In the genomic region with DNA sequence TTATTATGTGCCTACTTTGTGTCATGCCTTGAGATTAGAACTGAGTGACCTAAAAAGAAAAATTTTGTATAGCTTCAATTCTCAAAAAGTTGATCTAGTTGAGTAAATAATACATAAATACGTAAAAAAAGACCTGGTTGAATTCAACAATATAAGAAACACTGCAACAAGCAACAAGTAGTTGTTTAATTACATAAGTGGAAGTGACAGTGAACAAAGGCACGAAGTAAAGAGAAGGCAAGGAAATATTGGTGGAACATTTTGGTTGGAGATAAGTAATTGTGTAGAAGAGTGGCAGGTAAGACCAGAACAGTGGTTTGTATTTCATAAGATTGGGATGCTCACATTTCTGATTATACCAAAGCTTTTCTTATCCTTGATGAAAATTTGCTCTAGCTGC, we compare ENCODE assay signal across 19 cellular contexts. TPM values are rescaled to one million over a fixed set of nuclear protein-coding genes. Genes with fewer than 3 reads are reported as not detected.
DNase-seq lines count a peak whose midpoint lies in the region; ATAC-seq and TF ChIP-seq lines count a peak whose summit lies in the region.
"Had no signal": no experiment of that assay in that cellular context is flagged by ENCODE, and none has a peak within 500 bp of the region (broad histone marks: within the 10 kb centered on the region; RNA-seq: fewer than 3 reads in every experiment).

No MANE protein-coding gene starts in this region.

- peak overlapping the region; percentile 42 for H3K27ac ChIP-seq in ACC112 (ENCODE audit: low read depth, low read length)
- no peak overlapping the region for H3K27ac ChIP-seq in HEK293 (ENCODE audit: extremely low read depth, low read depth, low read length)
- peak overlapping the region; percentile 100 for H3K27ac ChIP-seq in Panc1 (ENCODE audit: low read length)
- peak overlapping the region; percentile 93 for H3K27ac ChIP-seq in psoas muscle
- no peak overlapping the region for H3K27ac ChIP-seq in ascending aorta

- H3K79me2 ChIP-seq in ACC112 (ENCODE audit: control insufficient read depth, insufficient read depth, low read length, unreplicated experiment), result no peaks in the 10 kb centered on the region

- no peaks in the 10 kb centered on the region for H3K36me3 ChIP-seq in ACC112 (ENCODE audit: insufficient read depth, low read length)
- H3K36me3 ChIP-seq in HEK293 (ENCODE audit: control insufficient read depth in 2 of 2, insufficient read depth in 1 of 2, low read length in 2 of 2), result no peaks in the 10 kb centered on the region
- no peaks in the 10 kb centered on the region for H3K36me3 ChIP-seq in Panc1 (ENCODE audit: control insufficient read depth, insufficient read depth, low read length)
- no peaks in the 10 kb centered on the region for H3K36me3 ChIP-seq in psoas muscle (ENCODE audit: insufficient read depth in 1 of 2, low read depth in 1 of 2)
- H3K36me3 ChIP-seq in ascending aorta, result no peaks in the 10 kb centered on the region
- H3K36me3 ChIP-seq: BE2C had no signal

- 83 to 96% (median 87%) methylated on average over 2 of the region's 2 CpGs for WGBS in psoas muscle, 3 donors

- no peaks in the 10 kb centered on the region for H3K9me3 ChIP-seq in HEK293 (ENCODE audit: control insufficient read depth, insufficient read depth, low read depth, low read length)
- H3K9me3 ChIP-seq in Panc1 (ENCODE audit: control insufficient read depth, insufficient read depth, low read depth, low read length), result no peaks in the 10 kb centered on the region
- H3K9me3 ChIP-seq in psoas muscle, result no peaks in the 10 kb centered on the region
- no peaks in the 10 kb centered on the region for H3K9me3 ChIP-seq in ascending aorta
- H3K9me3 ChIP-seq: BE2C had no signal

- H3K27me3 ChIP-seq in ACC112 (ENCODE audit: insufficient read depth, low read length) (no peaks in the 10 kb centered on the region), Panc1 (ENCODE audit: control insufficient read depth, insufficient read depth, low read length) (no peaks in the 10 kb centered on the region), psoas muscle (ENCODE audit: insufficient read depth in 3 of 3, low read length in 2 of 3) (no peaks in the 10 kb centered on the region), ascending aorta (no peaks in the 10 kb centered on the region)
- H3K27me3 ChIP-seq: BE2C had no signal

- H2AFZ ChIP-seq in ACC112 (ENCODE audit: low read length, unreplicated experiment), result peak overlapping the region; percentile 39

- POLR2A ChIA-PET in HEK293 (lab: Yijun Ruan, JAX) (no interaction called here), Panc1 (lab: Charles Lee) (interaction anchor here (0.6 to 1.0 kb wide), 4 partner anchors 9 to 28 kb away, joined by 3 to 4 read pairs (median 3); no protein-coding TSS in a partner anchor)

- in situ Hi-C loops in Panc1 (cut with HindIII; ENCODE audit: low pct_unique_long_range_greater_than_20kb, low sequenced_read_pairs), result no loop called here

- DNase-seq in Panc1 (ENCODE audit: low read depth, low spot score) (no peak), psoas muscle (no peak), NCI-H526 (lab: John Stamatoyannopoulos, UW) (no peak), foreskin fibroblast (no peak), ascending aorta (ENCODE audit: low spot score in 2 of 2) (no peak)
- DNase-seq: 8988T; ACHN; BE2C; C1 segment of cervical spinal cord; CD4-positive, CD25-positive, alpha-beta regulatory T cell; CD8-positive, alpha-beta memory T cell; COR-L47; GOT3; H7; KG1 had no signal

- H3K4me3 ChIP-seq in ACC112 (ENCODE audit: low read depth, low read length), result no peak overlapping the region
- no peak overlapping the region for H3K4me3 ChIP-seq in HEK293 (ENCODE audit: low read depth, low read length)
- no peak overlapping the region for H3K4me3 ChIP-seq in Panc1 (ENCODE audit: low read depth in 2 of 2, low read length in 2 of 2)
- no peak overlapping the region for H3K4me3 ChIP-seq in psoas muscle
- no peak overlapping the region for H3K4me3 ChIP-seq in foreskin fibroblast (ENCODE audit: low read depth in 1 of 2, low read length in 2 of 2)
- H3K4me3 ChIP-seq in ascending aorta, result no peak overlapping the region

- BruUV-seq in Panc1 (replicated peaks; lab: Mats Ljungman, UMichigan), result no TSS peak

- peaks cover 71% of the 10 kb centered on the region for H3K4me1 ChIP-seq in ACC112 (ENCODE audit: control insufficient read depth, insufficient read depth, low read length, unreplicated experiment)
- H3K4me1 ChIP-seq in HEK293 (ENCODE audit: control insufficient read depth, insufficient read depth, low read length), result peaks cover 10% of the 10 kb centered on the region
- H3K4me1 ChIP-seq in Panc1 (ENCODE audit: control insufficient read depth, insufficient read depth, low read length), result peaks cover 90% of the 10 kb centered on the region
- peaks cover 59% of the 10 kb centered on the region for H3K4me1 ChIP-seq in psoas muscle
- H3K4me1 ChIP-seq in ascending aorta, result no peaks in the 10 kb centered on the region

- TF ChIP-seq CTCF in HEK293 (tag by site-specific recombination; IDR thresholded peaks at IDR 0.05), result no peak
- no peak for TF ChIP-seq CTCF in Panc1 (IDR thresholded peaks at IDR 0.05)
- no peak for TF ChIP-seq CTCF in psoas muscle (IDR thresholded peaks at IDR 0.05)
- no peak for TF ChIP-seq CTCF in foreskin fibroblast (IDR thresholded peaks at IDR 0.05; ENCODE audit: low read depth, low read length)
- TF ChIP-seq CTCF in ascending aorta (IDR thresholded peaks at IDR 0.05), result no peak

- ATAC-seq in Panc1, result no peak
- no peak for ATAC-seq in psoas muscle
- no peak for ATAC-seq in HG03521 (IDR thresholded peaks at IDR 0.05; ENCODE audit: unreplicated experiment)
- ATAC-seq: HepG2 had no signal

- CTCF ChIA-PET in HEK293 (lab: Yijun Ruan, JAX) (interaction anchor here (0.5 kb wide), 1 partner anchor 202 kb away, joined by 4 read pairs; no protein-coding TSS in a partner anchor), Panc1 (lab: Charles Lee) (no interaction called here)

- intact Hi-C loops in Panc1 (cut with micrococcal nuclease; ENCODE audit: unreplicated experiment) (no loop called here), psoas muscle (cut with DNase I) (no loop called here), ascending aorta (cut with DNase I) (no loop called here)

TF ChIP-seq in HEK293, 187 proteins besides CTCF, POLR2A, EP300 and RAD21:
- TF ChIP-seq, protein P1, sequence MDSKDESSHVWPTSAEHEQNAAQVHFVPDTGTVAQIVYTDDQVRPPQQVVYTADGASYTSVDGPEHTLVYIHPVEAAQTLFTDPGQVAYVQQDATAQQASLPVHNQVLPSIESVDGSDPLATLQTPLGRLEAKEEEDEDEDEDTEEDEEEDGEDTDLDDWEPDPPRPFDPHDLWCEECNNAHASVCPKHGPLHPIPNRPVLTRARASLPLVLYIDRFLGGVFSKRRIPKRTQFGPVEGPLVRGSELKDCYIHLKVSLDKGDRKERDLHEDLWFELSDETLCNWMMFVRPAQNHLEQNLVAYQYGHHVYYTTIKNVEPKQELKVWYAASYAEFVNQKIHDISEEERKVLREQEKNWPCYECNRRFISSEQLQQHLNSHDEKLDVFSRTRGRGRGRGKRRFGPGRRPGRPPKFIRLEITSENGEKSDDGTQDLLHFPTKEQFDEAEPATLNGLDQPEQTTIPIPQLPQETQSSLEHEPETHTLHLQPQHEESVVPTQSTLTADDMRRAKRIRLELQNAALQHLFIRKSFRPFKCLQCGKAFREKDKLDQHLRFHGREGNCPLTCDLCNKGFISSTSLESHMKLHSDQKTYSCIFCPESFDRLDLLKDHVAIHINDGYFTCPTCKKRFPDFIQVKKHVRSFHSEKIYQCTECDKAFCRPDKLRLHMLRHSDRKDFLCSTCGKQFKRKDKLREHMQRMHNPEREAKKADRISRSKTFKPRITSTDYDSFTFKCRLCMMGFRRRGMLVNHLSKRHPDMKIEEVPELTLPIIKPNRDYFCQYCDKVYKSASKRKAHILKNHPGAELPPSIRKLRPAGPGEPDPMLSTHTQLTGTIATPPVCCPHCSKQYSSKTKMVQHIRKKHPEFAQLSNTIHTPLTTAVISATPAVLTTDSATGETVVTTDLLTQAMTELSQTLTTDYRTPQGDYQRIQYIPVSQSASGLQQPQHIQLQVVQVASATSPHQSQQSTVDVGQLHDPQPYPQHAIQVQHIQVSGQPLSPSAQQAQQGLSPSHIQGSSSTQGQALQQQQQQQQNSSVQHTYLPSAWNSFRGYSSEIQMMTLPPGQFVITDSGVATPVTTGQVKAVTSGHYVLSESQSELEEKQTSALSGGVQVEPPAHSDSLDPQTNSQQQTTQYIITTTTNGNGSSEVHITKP (tag by site-specific recombination; IDR thresholded peaks at IDR 0.05), result no peak
- TF ChIP-seq SCRT2 (tag by site-specific recombination; IDR thresholded peaks at IDR 0.05) (peak; percentile 93), KLF9 (tag by site-specific recombination; IDR thresholded peaks at IDR 0.05; ENCODE audit: low read depth) (no peak), ZNF791 (tag by site-specific recombination; IDR thresholded peaks at IDR 0.05) (no peak), KLF1 (tag by site-specific recombination; IDR thresholded peaks at IDR 0.05) (no peak)
- TF ChIP-seq, protein P2, sequence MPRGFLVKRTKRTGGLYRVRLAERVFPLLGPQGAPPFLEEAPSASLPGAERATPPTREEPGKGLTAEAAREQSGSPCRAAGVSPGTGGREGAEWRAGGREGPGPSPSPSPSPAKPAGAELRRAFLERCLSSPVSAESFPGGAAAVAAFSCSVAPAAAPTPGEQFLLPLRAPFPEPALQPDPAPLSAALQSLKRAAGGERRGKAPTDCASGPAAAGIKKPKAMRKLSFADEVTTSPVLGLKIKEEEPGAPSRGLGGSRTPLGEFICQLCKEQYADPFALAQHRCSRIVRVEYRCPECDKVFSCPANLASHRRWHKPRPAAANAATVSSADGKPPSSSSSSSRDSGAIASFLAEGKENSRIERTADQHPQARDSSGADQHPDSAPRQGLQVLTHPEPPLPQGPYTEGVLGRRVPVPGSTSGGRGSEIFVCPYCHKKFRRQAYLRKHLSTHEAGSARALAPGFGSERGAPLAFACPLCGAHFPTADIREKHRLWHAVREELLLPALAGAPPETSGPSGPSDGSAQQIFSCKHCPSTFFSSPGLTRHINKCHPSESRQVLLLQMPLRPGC (tag by site-specific recombination; IDR thresholded peaks at IDR 0.05), result no peak

RNA-seq across cellular contexts. Expression of a gene that starts 8.2 kb away (rescaled TPM):
- total RNA-seq in Panc1 (2021; ENCODE audit: unreplicated experiment) (39.1 TPM), psoas muscle (100 to 1,000 TPM; 216 to 376 (median 312) TPM), ascending aorta (not detected)
- polyA plus RNA-seq in Panc1 (2012; ENCODE audit: insufficient read length), result 16.3 TPM
- polyA plus RNA-seq in psoas muscle, result 100 to 1,000 TPM in 1 of 3 donors, 10 to 100 TPM in 2; 24.3 to 117 (median 97.4) TPM
- total RNA-seq: CD4-positive, CD25-positive, alpha-beta regulatory T cell; CD8-positive, alpha-beta memory T cell; H7; HepG2 had no signal
- polyA plus RNA-seq: CD4-positive, CD25-positive, alpha-beta regulatory T cell; CD8-positive, alpha-beta memory T cell; HepG2 had no signal

RNA-seq across cellular contexts. Expression of a gene that starts 26.0 kb away (rescaled TPM):
- total RNA-seq in Panc1 (2021; ENCODE audit: unreplicated experiment) (119 TPM), psoas muscle (10 to 100 TPM; 15.1 to 29.4 (median 20.6) TPM), ascending aorta (15.0 TPM)
- 40.5 TPM for polyA plus RNA-seq in Panc1 (2012; ENCODE audit: insufficient read length)
- 10 to 100 TPM in 2 of 3 donors, 1 to 10 TPM in 1; 8.8 to 23.7 (median 17.6) TPM for polyA plus RNA-seq in psoas muscle

Comparison
In these comparisons a context has a peak if more than half of its experiments do, and no peak if none do; other contexts are left out.
1. H3K27ac ChIP-seq: peak in ACC112 (single experiment), Panc1 (single experiment) and psoas muscle (single experiment); none in HEK293 (single experiment) and ascending aorta (0 of 2).
2. RNA of a gene that starts 8.2 kb away (total RNA-seq): 216 to 376 TPM in psoas muscle and 39.1 TPM in Panc1 (single experiment); not detected in ascending aorta (single experiment); every median in the first group is over 10 times any median in the second.